In the genomic region with DNA sequence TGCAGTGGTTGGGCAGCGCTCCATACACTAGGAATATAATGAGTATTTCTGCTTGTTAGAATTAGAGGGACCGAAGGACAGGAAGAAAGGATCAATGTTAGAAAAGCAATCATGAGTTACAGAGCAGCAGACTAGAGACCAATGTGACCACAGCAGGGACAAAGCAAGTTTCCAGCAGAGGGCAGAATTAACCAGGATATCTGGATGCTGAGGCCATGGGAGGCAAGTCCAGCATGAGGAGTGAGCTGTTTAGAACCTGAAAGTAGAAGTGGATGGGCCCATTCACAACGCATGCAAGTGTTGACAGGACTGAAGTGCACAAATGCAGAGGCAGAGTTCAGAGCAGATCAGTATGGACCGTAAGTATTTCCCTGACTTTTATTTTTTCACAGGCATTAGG, we compare ENCODE assay signal across 8 cellular contexts.
DNase-seq lines count a peak whose midpoint lies in the region; ATAC-seq, FAIRE-seq and TF ChIP-seq lines count a peak whose summit lies in the region.

No MANE protein-coding gene starts in this region.

- 50 to 56% (median 55%) methylated on average over 4 of the region's 4 CpGs for WGBS in ovary, 3 donors

- no peak for TF ChIP-seq POLR2A in H54 (IDR thresholded peaks at IDR 0.05; ENCODE audit: low read depth, low read length)
- no peak for TF ChIP-seq POLR2A in ovary (IDR thresholded peaks at IDR 0.05)

- H3K9me3 ChIP-seq in ovary: no peaks in the 10 kb centered on the region

- no peak for FAIRE-seq in H54 (lab: Jason Lieb, UNC)

- H3K36me3 ChIP-seq in ovary: no peaks in the 10 kb centered on the region

- TF ChIP-seq EP300 in ovary (IDR thresholded peaks at IDR 0.05): no peak

- DNase-seq in H54 (ENCODE audit: insufficient read length, low spot score): peak; percentile 2
- peak; percentile 37 for DNase-seq in NCI-H2227 treated with DMSO at 0.1 percent for 48 hours (lab: John Stamatoyannopoulos, UW)
- DNase-seq in dorsolateral prefrontal cortex: peak in 7 of 10 donors; percentile 6 to 66 (median 45)
- DNase-seq in nucleus accumbens (lab: John Stamatoyannopoulos, UW): peak in 43 of 56 donors; percentile 1 to 62 (median 21)
- DNase-seq in SW 1271 (lab: John Stamatoyannopoulos, UW): no peak
- no peak for DNase-seq in ovary

- TF ChIP-seq CTCF in dorsolateral prefrontal cortex (IDR thresholded peaks at IDR 0.05 in 54 of 56, conservative IDR thresholded peaks at IDR 0.05 in 2 of 56; ENCODE audit: low read depth in 1 of 56, partially characterized antibody in 56 of 56): peak in 55 of 56 donors; percentile 27 to 85 (median 64)
- TF ChIP-seq CTCF in ovary (IDR thresholded peaks at IDR 0.05): no peak

- ATAC-seq in HG03039 (IDR thresholded peaks at IDR 0.05; ENCODE audit: unreplicated experiment): no peak
- no peak for ATAC-seq in GM19324 (IDR thresholded peaks at IDR 0.05; ENCODE audit: low FRiP score, unreplicated experiment)

- H3K27ac ChIP-seq in dorsolateral prefrontal cortex: no peak overlapping the region
- no peak overlapping the region for H3K27ac ChIP-seq in ovary

- H3K4me1 ChIP-seq in ovary (ENCODE audit: insufficient read depth): no peaks in the 10 kb centered on the region

- H3K4me3 ChIP-seq in dorsolateral prefrontal cortex (no peak overlapping the region), ovary (no peak overlapping the region)

- H3K27me3 ChIP-seq in dorsolateral prefrontal cortex (no peaks in the 10 kb centered on the region), ovary (no peaks in the 10 kb centered on the region)

- intact Hi-C loops in dorsolateral prefrontal cortex (cut with DNase I) (loop anchor here (2.0 to 5.0 kb wide), 3 partner anchors 1031 to 1227 kb away; no protein-coding TSS in a partner anchor), ovary (cut with DNase I) (no loop called here)

Comparison
In these comparisons a context has a peak if more than half of its experiments do, and no peak if none do; other contexts are left out.
1. DNase-seq: peak in H54 (single experiment), NCI-H2227 treated with DMSO at 0.1 percent for 48 hours (single experiment), dorsolateral prefrontal cortex (7 of 10) and nucleus accumbens (43 of 56); none in SW 1271 (0 of 2) and ovary (0 of 5).
2. CTCF ChIP-seq: peak in dorsolateral prefrontal cortex (55 of 56); none in ovary (0 of 3).
3. intact Hi-C loops: an anchor here in dorsolateral prefrontal cortex (2.0 to 5.0 kb wide); none called in ovary.